ENCODE assay signal across 1 cellular context in genomic region chr16:11302977-11303376, GRCh38.
A peak's percentile ranks its signal among the peaks of the same experiment; 100 is the strongest.
TF ChIP-seq lines count a peak whose summit lies in the region.

No MANE protein-coding gene starts in this region.

TF ChIP-seq in HepG2, 621 proteins besides CTCF, POLR2A, EP300 and RAD21:
- peak; percentile 29; the same call in 1 of the 2 replicates for TF ChIP-seq HDAC1 (CRISPR knock-in tag; IDR thresholded peaks at IDR 0.05)
- TF ChIP-seq XRCC5 (optimal IDR thresholded peaks at IDR 0.05; ENCODE audit: low read length) = peak; percentile 2
- TF ChIP-seq MXD3 (CRISPR knock-in tag; IDR thresholded peaks at IDR 0.05) = no peak
- 0 out of 2 replicates have a peak, but pooled peaks have one; percentile 26 for TF ChIP-seq TOPORS (CRISPR knock-in tag; IDR thresholded peaks at IDR 0.05)
- TF ChIP-seq ARID2 (CRISPR knock-in tag; IDR thresholded peaks at IDR 0.05; ENCODE audit: borderline replicate concordance) = peak; percentile 71; the same call in 1 of the 2 replicates
- TF ChIP-seq ZNF547 (CRISPR knock-in tag; IDR thresholded peaks at IDR 0.05) = 0 out of 2 replicates have a peak, but pooled peaks have one; percentile 61
- 0 out of 2 replicates have a peak, but pooled peaks have one; percentile 25 for TF ChIP-seq SMYD3 (CRISPR knock-in tag; IDR thresholded peaks at IDR 0.05)
- TF ChIP-seq NAIF1 (CRISPR knock-in tag; IDR thresholded peaks at IDR 0.05; ENCODE audit: borderline replicate concordance) = 0 out of 2 replicates have a peak, but pooled peaks have one; percentile 25
- no peak for TF ChIP-seq RAD51 (IDR thresholded peaks at IDR 0.05; ENCODE audit: borderline replicate concordance)
- TF ChIP-seq ZNF136 (CRISPR knock-in tag; IDR thresholded peaks at IDR 0.05; ENCODE audit: low read depth) = 0 out of 2 replicates have a peak, but pooled peaks have one; percentile 65
- TF ChIP-seq SOX13 (IDR thresholded peaks at IDR 0.05) = no peak
- TF ChIP-seq SOX13 (CRISPR knock-in tag; conservative IDR thresholded peaks at IDR 0.05 in 1 of 2, IDR thresholded peaks at IDR 0.05 in 1 of 2) = 0 out of 4 replicates have a peak, but pooled peaks of 1 of the 2 experiments have one; percentile 6
- peak; percentile 23; the same call in 1 of the 2 replicates for TF ChIP-seq AHDC1 (CRISPR knock-in tag; IDR thresholded peaks at IDR 0.05; ENCODE audit: borderline replicate concordance)
- TF ChIP-seq ZBTB38 (CRISPR knock-in tag; IDR thresholded peaks at IDR 0.05) = peak; percentile 4; the same call in 1 of the 2 replicates
- no peak for TF ChIP-seq ZNF44 (CRISPR knock-in tag; IDR thresholded peaks at IDR 0.05)
